ENCODE assay signal across 15 cellular contexts in genomic region chr10:68668231-68668630, GRCh38. TPM values are rescaled to one million over a fixed set of nuclear protein-coding genes. Genes with fewer than 3 reads are reported as not detected.
DNase-seq lines count a peak whose midpoint lies in the region; ATAC-seq and TF ChIP-seq lines count a peak whose summit lies in the region.
"Had no signal": no experiment of that assay in that cellular context is flagged by ENCODE, and none has a peak within 500 bp of the region (broad histone marks: within the 10 kb centered on the region; RNA-seq: fewer than 3 reads in every experiment).

No MANE protein-coding gene starts in this region.

- H3K27ac Mint-ChIP-seq in activated T-cell treated with anti-CD3 and anti-CD28 coated beads, Interleukin-2, amount 50 U/mL, for 24 hours = peak overlapping the region; percentile 33
- peak overlapping the region; percentile 34 for H3K27ac Mint-ChIP-seq in T-helper 1 cell treated with Interleukin-12 subunit alpha and Interleukin-12 subunit beta and Interleukin-4 antibody, amounts not matched to agents 30 μg/mL and 1 μg/mL, for 36 hours
- H3K27ac Mint-ChIP-seq in osteocyte (ENCODE audit: unreplicated experiment) = peak overlapping the region; percentile 2
- peak overlapping the region in 1 of 10 donors; percentile 51 for H3K27ac Mint-ChIP-seq in naive thymus-derived CD8-positive, alpha-beta T cell
- H3K27ac Mint-ChIP-seq: CD8-positive, alpha-beta T cell had no signal

- H3K4me1 Mint-ChIP-seq in activated T-cell treated with anti-CD3 and anti-CD28 coated beads, Interleukin-2, amount 50 U/mL, for 24 hours (ENCODE audit: low read depth) = peaks cover 3% of the 10 kb centered on the region
- H3K4me1 Mint-ChIP-seq in T-helper 1 cell treated with Interleukin-12 subunit alpha and Interleukin-12 subunit beta and Interleukin-4 antibody, amounts not matched to agents 30 μg/mL and 1 μg/mL, for 36 hours (ENCODE audit: low read depth) = no peaks in the 10 kb centered on the region
- peaks cover 24% of the 10 kb centered on the region for H3K4me1 Mint-ChIP-seq in osteocyte (ENCODE audit: unreplicated experiment)
- H3K4me1 Mint-ChIP-seq in naive thymus-derived CD8-positive, alpha-beta T cell = peaks cover 0 to 4% (median 0%) of the 10 kb centered on the region in 4 donors

- POLR2A ChIA-PET in naive thymus-derived CD8-positive, alpha-beta T cell (lab: Charles Lee) = no interaction called here

- H3K36me3 Mint-ChIP-seq in activated T-cell treated with anti-CD3 and anti-CD28 coated beads, Interleukin-2, amount 50 U/mL, for 24 hours (ENCODE audit: low read depth) = peaks cover 17% of the 10 kb centered on the region
- H3K36me3 Mint-ChIP-seq in T-helper 1 cell treated with Interleukin-12 subunit alpha and Interleukin-12 subunit beta and Interleukin-4 antibody, amounts not matched to agents 30 μg/mL and 1 μg/mL, for 36 hours (ENCODE audit: low read depth) = peaks cover 7% of the 10 kb centered on the region
- peaks cover 32% of the 10 kb centered on the region for H3K36me3 Mint-ChIP-seq in osteocyte (ENCODE audit: unreplicated experiment)
- peaks cover 13 to 48% (median 21%) of the 10 kb centered on the region in 3 donors for H3K36me3 Mint-ChIP-seq in naive thymus-derived CD8-positive, alpha-beta T cell

- DNase-seq in activated T-cell treated with anti-CD3 and anti-CD28 coated beads, Interleukin-2, amount 50 U/mL, for 24 hours = no peak
- DNase-seq in activated T-cell treated with anti-CD3 and anti-CD28 coated beads for 4 hours (no peak), GM12865 (ENCODE audit: low read depth) (peak; percentile 16), osteocyte (ENCODE audit: extremely low spot score, unreplicated experiment) (no peak), NCI-H2107 (lab: John Stamatoyannopoulos, UW) (no peak)
- no peak for DNase-seq in naive thymus-derived CD8-positive, alpha-beta T cell
- DNase-seq: BE2C; CD8-positive, alpha-beta T cell; COR-L47; DMS153; DMS79 treated with DMSO at 0.1 percent for 48 hours; EL had no signal

- TF ChIP-seq CTCF in GM12865 (IDR thresholded peaks at IDR 0.05; ENCODE audit: insufficient read depth, low read depth, low read length, missing control alignments) (no peak), osteocyte (IDR thresholded peaks at IDR 0.05) (no peak)

- no peak for ATAC-seq in naive thymus-derived CD8-positive, alpha-beta T cell
- ATAC-seq: CD8-positive, alpha-beta T cell; HepG2 had no signal

- no peaks in the 10 kb centered on the region for H3K9me3 Mint-ChIP-seq in activated T-cell treated with anti-CD3 and anti-CD28 coated beads, Interleukin-2, amount 50 U/mL, for 24 hours
- no peaks in the 10 kb centered on the region for H3K9me3 Mint-ChIP-seq in T-helper 1 cell treated with Interleukin-12 subunit alpha and Interleukin-12 subunit beta and Interleukin-4 antibody, amounts not matched to agents 30 μg/mL and 1 μg/mL, for 36 hours
- H3K9me3 Mint-ChIP-seq in osteocyte (ENCODE audit: unreplicated experiment) = no peaks in the 10 kb centered on the region
- no peaks in the 10 kb centered on the region for H3K9me3 Mint-ChIP-seq in naive thymus-derived CD8-positive, alpha-beta T cell
- H3K9me3 Mint-ChIP-seq: CD8-positive, alpha-beta T cell had no signal

- no peak overlapping the region for H3K4me3 Mint-ChIP-seq in activated T-cell treated with anti-CD3 and anti-CD28 coated beads, Interleukin-2, amount 50 U/mL, for 24 hours
- no peak overlapping the region for H3K4me3 Mint-ChIP-seq in T-helper 1 cell treated with Interleukin-12 subunit alpha and Interleukin-12 subunit beta and Interleukin-4 antibody, amounts not matched to agents 30 μg/mL and 1 μg/mL, for 36 hours
- no peak overlapping the region for H3K4me3 Mint-ChIP-seq in osteocyte (ENCODE audit: unreplicated experiment)
- no peak overlapping the region for H3K4me3 Mint-ChIP-seq in naive thymus-derived CD8-positive, alpha-beta T cell
- H3K4me3 Mint-ChIP-seq: CD8-positive, alpha-beta T cell had no signal

- no peaks in the 10 kb centered on the region for H3K27me3 Mint-ChIP-seq in activated T-cell treated with anti-CD3 and anti-CD28 coated beads, Interleukin-2, amount 50 U/mL, for 24 hours
- H3K27me3 Mint-ChIP-seq in T-helper 1 cell treated with Interleukin-12 subunit alpha and Interleukin-12 subunit beta and Interleukin-4 antibody, amounts not matched to agents 30 μg/mL and 1 μg/mL, for 36 hours (ENCODE audit: low read depth) = no peaks in the 10 kb centered on the region
- no peaks in the 10 kb centered on the region for H3K27me3 Mint-ChIP-seq in osteocyte (ENCODE audit: unreplicated experiment)
- no peaks in the 10 kb centered on the region for H3K27me3 Mint-ChIP-seq in naive thymus-derived CD8-positive, alpha-beta T cell

- H3K4me3 ChIP-seq in GM12865 (ENCODE audit: low read depth, low read length) = peak overlapping the region; percentile 13; the same call in 1 of the 2 replicates
- H3K4me3 ChIP-seq: HAP-1 had no signal

RNA-seq across cellular contexts. Expression of gene CCAR1, which starts 52.8 kb away (rescaled TPM):
- 72.2 and 75.9 TPM in 2 replicates for total RNA-seq in osteocyte
- 100 to 1,000 TPM; 101 to 104 TPM for total RNA-seq in naive thymus-derived CD8-positive, alpha-beta T cell
- polyA plus RNA-seq in naive thymus-derived CD8-positive, alpha-beta T cell = 10 to 100 TPM; 29.6 to 48.1 (median 31.3) TPM
